ENCODE assay signal across 8 cellular contexts in the genomic region with DNA sequence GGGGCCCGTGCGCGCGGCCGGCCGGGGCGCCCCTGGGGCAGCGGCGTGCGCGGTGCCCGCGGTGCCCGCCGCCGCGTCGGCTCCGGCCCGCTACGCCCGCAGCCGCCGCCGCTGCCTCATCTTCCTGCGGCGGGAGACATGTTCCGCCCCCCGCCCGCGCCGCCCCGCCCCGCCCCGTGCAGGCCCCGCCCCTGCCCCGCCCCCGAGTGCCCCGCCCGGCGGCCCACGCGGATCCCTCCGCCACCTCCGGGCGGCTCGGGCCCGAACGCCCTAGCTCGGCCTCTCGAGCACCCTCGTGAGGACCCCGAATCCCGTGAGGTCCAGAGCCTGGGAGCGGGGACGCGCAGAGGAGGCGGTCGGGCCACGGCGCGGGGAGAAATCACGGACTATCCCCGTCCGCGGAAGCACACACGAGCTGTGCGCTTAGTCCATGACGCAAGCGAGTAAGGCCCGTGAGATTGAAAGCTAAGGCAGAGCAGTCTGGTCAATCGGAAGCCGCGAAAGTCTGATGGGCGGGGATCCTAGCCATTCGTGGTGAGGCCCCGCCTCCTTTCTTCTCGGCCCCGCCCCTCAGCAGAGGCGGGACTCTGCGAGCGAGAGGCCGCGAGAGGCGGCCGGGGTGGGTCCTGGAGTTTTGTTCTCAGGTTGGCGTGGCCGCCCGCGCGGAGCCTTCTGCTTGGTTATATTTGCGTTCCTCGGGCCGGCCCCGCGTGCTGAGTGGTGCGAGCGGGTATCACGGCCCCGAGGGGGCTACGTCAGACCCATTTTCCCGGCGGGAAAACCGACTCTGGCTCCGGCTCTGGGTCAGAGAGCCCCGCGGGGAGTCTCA. TPM values are rescaled to one million over a fixed set of nuclear protein-coding genes. Genes with fewer than 3 reads are reported as not detected.
DNase-seq lines count a peak whose midpoint lies in the region; ATAC-seq, FAIRE-seq and TF ChIP-seq lines count a peak whose summit lies in the region.

A gene (minus strand): TSS at position 145 of the 829 bp plus-strand sequence. CDS start 2,367 bp downstream, outside the sequence.

- POLR2A ChIA-PET in AG04449 (lab: Yijun Ruan, JAX) = interaction anchor here (0.6 to 1.1 kb wide), 2 partner anchors 13 to 47 kb away, joined by 3 to 9 read pairs; a partner anchor contains a TSS

- no peak for TF ChIP-seq CTCF in AG04449 (IDR thresholded peaks at IDR 0.05; ENCODE audit: insufficient read depth, low read length, missing control alignments)
- TF ChIP-seq CTCF in WI38 (IDR thresholded peaks at IDR 0.05; ENCODE audit: low read depth, low read length) = no peak
- TF ChIP-seq CTCF in bronchial epithelial cell (IDR thresholded peaks at IDR 0.05; ENCODE audit: insufficient read depth, low read length, severe bottlenecking) = no peak

- CTCF ChIA-PET in AG04449 (lab: Yijun Ruan, JAX) = interaction anchor here (1.1 to 1.9 kb wide), 2 partner anchors 20 to 106 kb away, joined by 3 to 4 read pairs; no protein-coding TSS in a partner anchor

- ATAC-seq in GM18907 (IDR thresholded peaks at IDR 0.05; ENCODE audit: unreplicated experiment) (peak; percentile 67), HG03159 (IDR thresholded peaks at IDR 0.05; ENCODE audit: unreplicated experiment) (peak; percentile 70)

- peaks cover 16% of the 10 kb centered on the region for H3K36me3 ChIP-seq in bronchial epithelial cell (ENCODE audit: control insufficient read depth, insufficient read depth, low read length)
- peaks cover 26% of the 10 kb centered on the region for H3K36me3 ChIP-seq in iPS-20b (ENCODE audit: insufficient read depth, low read depth, low read length)

- peak; percentile 23 for FAIRE-seq in bronchial epithelial cell (lab: Jason Lieb, UNC)

- H3K4me3 ChIP-seq in AG04449 (ENCODE audit: low read depth, low read length) = peak within 1 kb of the TSS; percentile 83
- peak within 1 kb of the TSS; percentile 85 for H3K4me3 ChIP-seq in WI38 (ENCODE audit: low read depth, low read length)
- H3K4me3 ChIP-seq in bronchial epithelial cell (ENCODE audit: low read depth, low read length) = peak within 1 kb of the TSS; percentile 72
- peak within 1 kb of the TSS; percentile 77 for H3K4me3 ChIP-seq in iPS-20b (ENCODE audit: low read length)
- peak within 1 kb of the TSS; percentile 51 to 95 (median 74) for H3K4me3 ChIP-seq in skin epidermis

- DNase-seq in AG04449 (ENCODE audit: low read depth, low spot score) (peak; percentile 98), NCI-H2227 treated with DMSO at 0.1 percent for 48 hours (lab: John Stamatoyannopoulos, UW) (peak; percentile 90), bronchial epithelial cell (ENCODE audit: low read depth) (peak; percentile 89)

- peak within 1 kb of the TSS; percentile 96 for H3K9ac ChIP-seq in iPS-20b (ENCODE audit: low read depth, low read length)

- H3K27ac ChIP-seq in iPS-20b (ENCODE audit: low read length) (peak within 1 kb of the TSS; percentile 88), skin epidermis (peak within 1 kb of the TSS; percentile 99 to 100 (median 100))

- H3K9me3 ChIP-seq in iPS-20b (ENCODE audit: insufficient read depth, low read depth, low read length) = no peaks in the 10 kb centered on the region

- H3K27me3 ChIP-seq in bronchial epithelial cell (ENCODE audit: control insufficient read depth, insufficient read depth, low read length) = no peaks in the 10 kb centered on the region
- no peaks in the 10 kb centered on the region; the same call in 1 of the 2 replicates for H3K27me3 ChIP-seq in iPS-20b (ENCODE audit: insufficient read depth, low read length)

- H3K4me1 ChIP-seq in iPS-20b (ENCODE audit: insufficient read depth, low read length) = peaks cover 3% of the 10 kb centered on the region; the same call in 1 of the 2 replicates

RNA-seq across cellular contexts. Expression of the gene that starts here (rescaled TPM):
- 68.2 and 84.5 TPM in 2 replicates for total RNA-seq in bronchial epithelial cell

Comparison
In these comparisons a context has a peak if more than half of its experiments do, and no peak if none do; other contexts are left out.
1. Peak in every context shown above with its lines: DNase-seq, ATAC-seq, H3K4me3 ChIP-seq and H3K27ac ChIP-seq.